18 cellular contexts compared by ENCODE assay signal in genomic region chr6:41022294-41022693, GRCh38. TPM values are rescaled to one million over a fixed set of nuclear protein-coding genes. Genes with fewer than 3 reads are reported as not detected.
DNase-seq lines count a peak whose midpoint lies in the region; ATAC-seq, FAIRE-seq and TF ChIP-seq lines count a peak whose summit lies in the region.
"Had no signal": no experiment of that assay in that cellular context is flagged by ENCODE, and none has a peak within 500 bp of the region (broad histone marks: within the 10 kb centered on the region; RNA-seq: fewer than 3 reads in every experiment).

No MANE protein-coding gene starts in this region.

- H3K4me3 ChIP-seq in A549 = no peak overlapping the region
- no peak overlapping the region for H3K4me3 ChIP-seq in stomach
- H3K4me3 ChIP-seq: gastrocnemius medialis, right atrium auricular region, SK-N-MC, thyroid gland had no signal

- H3K27me3 ChIP-seq in stomach = no peaks in the 10 kb centered on the region
- H3K27me3 ChIP-seq: gastrocnemius medialis, right atrium auricular region, thyroid gland had no signal

- intact Hi-C loops in MCF 10A (cut with micrococcal nuclease) (loop anchor here (10.0 kb wide), 1 partner anchor 1647 kb away; no protein-coding TSS in a partner anchor), stomach (cut with DNase I; ENCODE audit: low total_unique reads) (loop anchor here (10.0 kb wide), 1 partner anchor 107 kb away; no protein-coding TSS in a partner anchor)

- H3K9me3 ChIP-seq in A549 (peaks cover 6% of the 10 kb centered on the region; the same call in 1 of the 3 replicates), stomach (peaks cover 0 to 4% (median 0%) of the 10 kb centered on the region in 4 donors)
- H3K9me3 ChIP-seq: gastrocnemius medialis, right atrium auricular region, thyroid gland had no signal

- ATAC-seq in A549 = 0 out of 6 replicates have a peak, but pooled peaks of 1 of the 2 experiments have one; percentile 12

- TF ChIP-seq POLR2A in A549 (IDR thresholded peaks at IDR 0.05; ENCODE audit: low read length) (no peak), stomach (IDR thresholded peaks at IDR 0.05) (no peak)

- H3K36me3 ChIP-seq in stomach = no peaks in the 10 kb centered on the region
- H3K36me3 ChIP-seq: gastrocnemius medialis, right atrium auricular region, thyroid gland had no signal

- TF ChIP-seq EP300 in A549 (IDR thresholded peaks at IDR 0.05) (no peak), stomach (IDR thresholded peaks at IDR 0.05) (no peak)

- BruUV-seq in MCF 10A (replicated peaks; lab: Mats Ljungman, UMichigan) = no TSS peak

- DNase-seq in A549 (ENCODE audit: low read depth in 1 of 2, low spot score in 1 of 2) (no peak), HT1080 (ENCODE audit: low read depth) (peak; percentile 23), MCF 10A (ENCODE audit: unreplicated experiment) (peak; percentile 76), fibroblast of the conjunctiva (ENCODE audit: low read depth) (peak; percentile 30), NCI-H510A treated with DMSO at 0.1 percent for 48 hours (lab: John Stamatoyannopoulos, UW) (no peak), stomach (no peak), D721Med (ENCODE audit: insufficient read length, low spot score) (no peak), activated gamma-delta T cell (lab: John Stamatoyannopoulos, UW) (no peak)
- DNase-seq: activated CD4-positive, alpha-beta T cell treated with anti-CD3 and anti-CD28 coated beads, Interleukin-2, amount 50 U/mL, for 48 hours; gastrocnemius medialis; NCI-H2227 treated with DMSO at 0.1 percent for 48 hours; nephron progenitor cell; stimulated activated CD4-positive, alpha-beta T cell treated with anti-CD3 and anti-CD28 coated beads, Interleukin-2, amount 100 ng/mL, for 24 hours had no signal

- no peak for FAIRE-seq in A549 (lab: Jason Lieb, UNC)
- no peak for FAIRE-seq in D721Med (lab: Jason Lieb, UNC)

- TF ChIP-seq CTCF in A549 (IDR thresholded peaks at IDR 0.05) (no peak), MCF 10A (IDR thresholded peaks at IDR 0.05; ENCODE audit: unreplicated experiment) (no peak), stomach (IDR thresholded peaks at IDR 0.05) (no peak), D721Med (IDR thresholded peaks at IDR 0.05; ENCODE audit: insufficient read depth, missing control alignments) (no peak)

- H3K4me1 Mint-ChIP-seq in MCF 10A (ENCODE audit: insufficient read depth, unreplicated experiment) = peaks cover 22% of the 10 kb centered on the region

- TF ChIP-seq RAD21 in A549 (conservative IDR thresholded peaks at IDR 0.05 in 1 of 2, IDR thresholded peaks at IDR 0.05 in 1 of 2) = no peak

- H3K4me3 Mint-ChIP-seq in MCF 10A (ENCODE audit: unreplicated experiment) = no peak overlapping the region
- H3K4me3 Mint-ChIP-seq: nephron progenitor cell had no signal

- H3K4me1 ChIP-seq in A549 = peaks cover 27% of the 10 kb centered on the region
- peaks cover 3 to 23% (median 12%) of the 10 kb centered on the region in 4 donors for H3K4me1 ChIP-seq in stomach

- H3K9me3 Mint-ChIP-seq in MCF 10A (ENCODE audit: unreplicated experiment) = no peaks in the 10 kb centered on the region

- no peaks in the 10 kb centered on the region for H3K27me3 Mint-ChIP-seq in MCF 10A (ENCODE audit: insufficient read depth, unreplicated experiment)

- CTCF ChIA-PET in A549 (lab: Yijun Ruan, JAX) = interaction anchor here (0.6 to 8.0 kb wide), 12 partner anchors 14 to 409 kb away, joined by 3 to 71 read pairs (median 4); partner anchors contain the start of gene UNC5CL
- CTCF ChIA-PET in MCF 10A (lab: Yijun Ruan, JAX) = interaction anchor here (0.6 to 3.7 kb wide), 13 partner anchors 10 to 1675 kb away, joined by 3 to 18 read pairs (median 4); partner anchors contain the start of genes TSPO2 and UNC5CL

- POLR2A ChIA-PET in A549 (lab: Yijun Ruan, JAX) (no interaction called here), MCF 10A (lab: Yijun Ruan, JAX) (interaction anchor here (0.6 to 1.9 kb wide), 10 partner anchors 14 to 686 kb away, joined by 3 to 9 read pairs (median 4); partner anchors contain the start of genes NFYA and OARD1)

- peak overlapping the region; percentile 62 for H3K4me2 ChIP-seq in A549

- peak overlapping the region; percentile 74 to 80 for H3K27ac ChIP-seq in A549
- no peak overlapping the region for H3K27ac ChIP-seq in stomach
- H3K27ac ChIP-seq: right atrium auricular region, SK-N-MC had no signal

- no peaks in the 10 kb centered on the region for H3K36me3 Mint-ChIP-seq in MCF 10A (ENCODE audit: insufficient read depth, unreplicated experiment)

- H3K27ac Mint-ChIP-seq in MCF 10A (ENCODE audit: low read depth, unreplicated experiment) = peak overlapping the region; percentile 63
- H3K27ac Mint-ChIP-seq: nephron progenitor cell had no signal

TF ChIP-seq in A549, 52 proteins besides CTCF, POLR2A, EP300 and RAD21 (continues in another document):
- TF ChIP-seq HDAC2 (IDR thresholded peaks at IDR 0.05) = no peak

RNA-seq across cellular contexts. Expression of gene UNC5CL, which starts 16.7 kb away (rescaled TPM):
- polyA plus RNA-seq in A549 (2011; rRNA removed) = 2.2 and 2.8 TPM in 2 replicates
- 1.2 and 1.5 TPM in 2 replicates for polyA plus RNA-seq in A549 (2012; cell fraction: cytosol; rRNA removed)
- 5.2 and 6.2 TPM in 2 replicates for polyA plus RNA-seq in A549 (2012; cell fraction: nucleus; rRNA removed)
- 0.79 to 1.2 TPM (median 1.1 TPM) in 3 replicates for polyA plus RNA-seq in A549 (2017; fragmentation: RNase III; extraction: RNeasy Plus Mini Kit Qiagen cat#74134 plus additional on column Dnase treatment)
- 1.2 and 1.3 TPM in 2 replicates for polyA minus RNA-seq in A549 (2011; rRNA and poly(A)+ RNA removed)
- total RNA-seq in HT1080 (2014; rRNA removed; shearing (Covaris generic)) = 0.16 and 0.37 TPM in 2 replicates
- 0.14 and 0.45 TPM in 2 replicates for polyA plus RNA-seq in HT1080 (2015; cell fraction: cytosol; rRNA removed)
- polyA plus RNA-seq in HT1080 (2015; cell fraction: nucleus; rRNA removed) = 0.71 and 3.0 TPM in 2 replicates
- total RNA-seq in MCF 10A (2022) = 0.19 and 0.59 TPM in 2 replicates
- 10 to 100 TPM in 4 of 5 donors, 1 to 10 TPM in 1; 2.3 to 84.8 (median 58.3) TPM for total RNA-seq in stomach
- polyA plus RNA-seq in stomach = 10 to 100 TPM in 1 of 3 donors, 1 to 10 TPM in 2; 4.4 to 13.0 (median 9.7) TPM

RNA-seq across cellular contexts. Expression of gene TSPO2, which starts 20.0 kb away (rescaled TPM):
- not detected in 2 replicates for polyA plus RNA-seq in A549 (2011; rRNA removed)
- 0.08 and 0.17 TPM in 2 replicates for polyA plus RNA-seq in A549 (2012; cell fraction: cytosol; rRNA removed)
- polyA plus RNA-seq in A549 (2012; cell fraction: nucleus; rRNA removed) = not detected in 2 replicates
- not detected in 3 replicates for polyA plus RNA-seq in A549 (2017; fragmentation: RNase III; extraction: RNeasy Plus Mini Kit Qiagen cat#74134 plus additional on column Dnase treatment)
- polyA minus RNA-seq in A549 (2011; rRNA and poly(A)+ RNA removed) = not detected in 2 replicates
- total RNA-seq in HT1080 (2014; rRNA removed; shearing (Covaris generic)) = 0.34 and 0.43 TPM in 2 replicates
- polyA plus RNA-seq in HT1080 (2015; cell fraction: cytosol; rRNA removed) = not detected in 2 replicates
- 0.15 TPM in 1 of 2 replicates, not detected in the other for polyA plus RNA-seq in HT1080 (2015; cell fraction: nucleus; rRNA removed)
- not detected in 2 replicates for total RNA-seq in MCF 10A (2022)
- total RNA-seq in stomach = not detected
- 1 to 10 TPM in 1 of 3 donors, under 1 TPM in 2; 0.15 to 1.4 (median 0.92) TPM for polyA plus RNA-seq in stomach
- total RNA-seq: dermis microvascular lymphatic vessel endothelial cell, gastrocnemius medialis, right atrium auricular region, thyroid gland had no signal
- polyA plus RNA-seq: AG04450 had no signal

RNA-seq across cellular contexts. Expression of gene APOBEC2, which starts 30.7 kb away (rescaled TPM):
- polyA plus RNA-seq in A549 (2011; rRNA removed) (not detected in 2 replicates), A549 (2017; fragmentation: RNase III; extraction: RNeasy Plus Mini Kit Qiagen cat#74134 plus additional on column Dnase treatment) (not detected in 3 replicates), stomach (10 to 100 TPM in 2 of 3 donors, 1 to 10 TPM in 1; 7.6 to 36.7 (median 11.3) TPM)
- not detected in 2 replicates for polyA plus RNA-seq in A549 (2012; cell fraction: cytosol; rRNA removed)
- not detected in 2 replicates for polyA plus RNA-seq in A549 (2012; cell fraction: nucleus; rRNA removed)
- polyA minus RNA-seq in A549 (2011; rRNA and poly(A)+ RNA removed) = not detected in 2 replicates
- total RNA-seq in HT1080 (2014; rRNA removed; shearing (Covaris generic)) = not detected in 2 replicates
- polyA plus RNA-seq in HT1080 (2015; cell fraction: cytosol; rRNA removed) = not detected in 2 replicates
- not detected in 2 replicates for polyA plus RNA-seq in HT1080 (2015; cell fraction: nucleus; rRNA removed)
- total RNA-seq in MCF 10A (2022) (not detected in 2 replicates), stomach (10 to 100 TPM in 1 of 5 donors, 1 to 10 TPM in 1, not detected in 3; 7.2 to 12.6 TPM)
- total RNA-seq: dermis microvascular lymphatic vessel endothelial cell, thyroid gland had no signal
- polyA plus RNA-seq: AG04450 had no signal

RNA-seq across cellular contexts. Expression of gene OARD1, which starts 49.9 kb away (rescaled TPM):
- polyA plus RNA-seq in A549 (2011; rRNA removed) (15.6 and 21.4 TPM in 2 replicates), A549 (2017; fragmentation: RNase III; extraction: RNeasy Plus Mini Kit Qiagen cat#74134 plus additional on column Dnase treatment) (26.2 to 28.5 TPM (median 26.4 TPM) in 3 replicates), stomach (10 to 100 TPM; 36.1 to 69.0 (median 36.6) TPM)
- polyA plus RNA-seq in A549 (2012; cell fraction: cytosol; rRNA removed) = 4.8 and 5.1 TPM in 2 replicates
- 4.8 and 6.1 TPM in 2 replicates for polyA plus RNA-seq in A549 (2012; cell fraction: nucleus; rRNA removed)
- 6.2 and 7.8 TPM in 2 replicates for polyA minus RNA-seq in A549 (2011; rRNA and poly(A)+ RNA removed)
- 19.0 and 25.5 TPM in 2 replicates for total RNA-seq in HT1080 (2014; rRNA removed; shearing (Covaris generic))
- 35.3 and 39.3 TPM in 2 replicates for polyA plus RNA-seq in HT1080 (2015; cell fraction: cytosol; rRNA removed)
- 25.1 and 26.6 TPM in 2 replicates for polyA plus RNA-seq in HT1080 (2015; cell fraction: nucleus; rRNA removed)
- total RNA-seq in MCF 10A (2022) (28.0 and 35.2 TPM in 2 replicates), stomach (10 to 100 TPM in 3 of 5 donors, 1 to 10 TPM in 2; 1.2 to 39.7 (median 26.4) TPM)

RNA-seq across cellular contexts. Expression of gene NFYA, which starts 50.5 kb away (rescaled TPM):
- polyA plus RNA-seq in A549 (2011; rRNA removed) (11.2 and 19.2 TPM in 2 replicates), A549 (2017; fragmentation: RNase III; extraction: RNeasy Plus Mini Kit Qiagen cat#74134 plus additional on column Dnase treatment) (15.7 to 17.0 TPM (median 16.2 TPM) in 3 replicates), stomach (1 to 10 TPM; 5.0 to 7.6 (median 5.9) TPM)
- polyA plus RNA-seq in A549 (2012; cell fraction: cytosol; rRNA removed) = 5.3 and 7.1 TPM in 2 replicates
- polyA plus RNA-seq in A549 (2012; cell fraction: nucleus; rRNA removed) = 5.1 and 5.3 TPM in 2 replicates
- 39.9 and 41.1 TPM in 2 replicates for polyA minus RNA-seq in A549 (2011; rRNA and poly(A)+ RNA removed)
- 7.9 and 11.8 TPM in 2 replicates for total RNA-seq in HT1080 (2014; rRNA removed; shearing (Covaris generic))
- 17.9 and 18.7 TPM in 2 replicates for polyA plus RNA-seq in HT1080 (2015; cell fraction: cytosol; rRNA removed)
- polyA plus RNA-seq in HT1080 (2015; cell fraction: nucleus; rRNA removed) = 30.0 and 32.7 TPM in 2 replicates
- total RNA-seq in MCF 10A (2022) (41.5 and 42.1 TPM in 2 replicates), stomach (10 to 100 TPM in 4 of 5 donors, 1 to 10 TPM in 1; 8.1 to 35.0 (median 20.0) TPM)

Comparison
In these comparisons a context has a peak if more than half of its experiments do, and no peak if none do; other contexts are left out.
1. DNase-seq: peak in HT1080 (single experiment), MCF 10A (single experiment) and fibroblast of the conjunctiva (single experiment); none in A549 (0 of 2), NCI-H510A treated with DMSO at 0.1 percent for 48 hours (single experiment), stomach (single experiment), D721Med (single experiment) and activated gamma-delta T cell (single experiment).
2. H3K27ac ChIP-seq: peak in A549 (2 of 2); none in stomach (0 of 5).